1 cellular context compared by ENCODE assay signal in genomic region chr21:36477559-36477958, GRCh38.
TF ChIP-seq lines count a peak whose summit lies in the region.

No MANE protein-coding gene starts in this region.

TF ChIP-seq in liver, 16 proteins besides CTCF, POLR2A, EP300 and RAD21 (continued from another document):
- no peak for TF ChIP-seq REST (IDR thresholded peaks at IDR 0.05)
TF ChIP-seq in liver: peak in this region for 0.
